ENCODE assay signal across 9 cellular contexts in genomic region chr9:137150485-137151060, GRCh38. TPM values are rescaled to one million over a fixed set of nuclear protein-coding genes. Genes with fewer than 3 reads are reported as not detected.
DNase-seq lines count a peak whose midpoint lies in the region; ATAC-seq, FAIRE-seq and TF ChIP-seq lines count a peak whose summit lies in the region.
"Had no signal": no experiment of that assay in that cellular context is flagged by ENCODE, and none has a peak within 500 bp of the region (broad histone marks: within the 10 kb centered on the region; RNA-seq: fewer than 3 reads in every experiment).

No MANE protein-coding gene starts in this region.

- H3K9me3 ChIP-seq in A549: no peaks in the 10 kb centered on the region
- H3K9me3 ChIP-seq in NT2/D1 (ENCODE audit: insufficient read depth, low read length): no peaks in the 10 kb centered on the region
- no peaks in the 10 kb centered on the region for H3K9me3 ChIP-seq in vagina

- ATAC-seq in A549 (peak in 1 of 2 experiments; percentile 30; a peak in 3 of 6 replicates), GM18868 (IDR thresholded peaks at IDR 0.05; ENCODE audit: unreplicated experiment) (peak; percentile 42), HG03103 (IDR thresholded peaks at IDR 0.05; ENCODE audit: low read depth, unreplicated experiment) (peak; percentile 37), HG02610 (IDR thresholded peaks at IDR 0.05; ENCODE audit: unreplicated experiment) (no peak)

- intact Hi-C loops in vagina (cut with DNase I): no loop called here

- peak in 1 of 2 experiments; percentile 87 for DNase-seq in A549 (ENCODE audit: low read depth in 1 of 2, low spot score in 1 of 2)
- DNase-seq in NT2/D1 (ENCODE audit: low read depth, low spot score): peak; percentile 76
- DNase-seq in fibroblast of the aortic adventitia (ENCODE audit: low read depth): peak; percentile 14
- no peak for DNase-seq in vagina (ENCODE audit: extremely low spot score in 2 of 2)
- DNase-seq in caudate nucleus (lab: John Stamatoyannopoulos, UW): no peak

- H3K27ac ChIP-seq in A549 (peak overlapping the region in 1 of 2 experiments; percentile 55; a peak in 3 of 6 replicates), vagina (no peak overlapping the region), caudate nucleus (ENCODE audit: low read depth, low read length) (no peak overlapping the region)

- CTCF ChIA-PET in A549 (lab: Yijun Ruan, JAX): interaction anchor here (0.8 to 1.7 kb wide), 6 partner anchors 12 to 82 kb away, joined by 3 to 5 read pairs (median 4); partner anchors contain the start of gene LRRC26

- no peak for TF ChIP-seq RAD21 in A549 (conservative IDR thresholded peaks at IDR 0.05 in 1 of 2, IDR thresholded peaks at IDR 0.05 in 1 of 2)

- H3K4me2 ChIP-seq in A549: peak overlapping the region; percentile 45

- WGBS in A549 (ENCODE audit: missing lambda C conversion rate): 1% methylated on average over 23 of the region's 23 CpGs

- POLR2A ChIA-PET in A549 (lab: Yijun Ruan, JAX): interaction anchor here (0.6 to 2.8 kb wide), 13 partner anchors 13 to 950 kb away, joined by 3 to 25 read pairs (median 6); partner anchors contain the start of genes ANAPC2, CYSRT1, EXD3 and MAN1B1

- H3K4me1 ChIP-seq in A549: peaks cover 24% of the 10 kb centered on the region; the same call in 1 of the 3 replicates
- peaks cover 14% of the 10 kb centered on the region for H3K4me1 ChIP-seq in NT2/D1 (ENCODE audit: insufficient read depth, insufficient read length)
- H3K4me1 ChIP-seq in vagina: no peaks in the 10 kb centered on the region

- no peak for FAIRE-seq in A549 (lab: Jason Lieb, UNC)

- H3K4me3 ChIP-seq in A549 (no peak overlapping the region), NT2/D1 (ENCODE audit: insufficient read length, low read depth) (no peak overlapping the region), fibroblast of the aortic adventitia (ENCODE audit: low read depth, low read length) (no peak overlapping the region), vagina (no peak overlapping the region)

- H3K9ac ChIP-seq in NT2/D1 (ENCODE audit: insufficient read length, low read depth): no peak overlapping the region

- TF ChIP-seq CTCF in A549 (IDR thresholded peaks at IDR 0.05) (no peak), fibroblast of the aortic adventitia (IDR thresholded peaks at IDR 0.05; ENCODE audit: insufficient read depth, low read length) (no peak), vagina (IDR thresholded peaks at IDR 0.05) (no peak)

- TF ChIP-seq POLR2A in A549 (IDR thresholded peaks at IDR 0.05; ENCODE audit: low read length): no peak
- no peak for TF ChIP-seq POLR2A in vagina (IDR thresholded peaks at IDR 0.05)

- H3K36me3 ChIP-seq in NT2/D1 (ENCODE audit: insufficient read depth, insufficient read length, low read length): no peaks in the 10 kb centered on the region
- H3K36me3 ChIP-seq in vagina: no peaks in the 10 kb centered on the region

- H3K27me3 ChIP-seq in NT2/D1 (ENCODE audit: insufficient read depth, insufficient read length) (peaks cover 11% of the 10 kb centered on the region), vagina (no peaks in the 10 kb centered on the region)

- no peak for TF ChIP-seq EP300 in A549 (IDR thresholded peaks at IDR 0.05)

TF ChIP-seq in A549, 52 proteins besides CTCF, POLR2A, EP300 and RAD21:
- TF ChIP-seq REST (IDR thresholded peaks at IDR 0.05): no peak
- TF ChIP-seq RCOR1 (IDR thresholded peaks at IDR 0.05; ENCODE audit: low read depth, low read length): no peak
- no peak for TF ChIP-seq MAZ (IDR thresholded peaks at IDR 0.05; ENCODE audit: borderline replicate concordance, low read depth, low read length)
- no peak for TF ChIP-seq HOXA7 (CRISPR knock-in tag; IDR thresholded peaks at IDR 0.05)
- no peak for TF ChIP-seq RARB (CRISPR knock-in tag; IDR thresholded peaks at IDR 0.05)
- TF ChIP-seq HEYL (CRISPR knock-in tag; IDR thresholded peaks at IDR 0.05): no peak
- no peak for TF ChIP-seq NFE2L2 (conservative IDR thresholded peaks at IDR 0.05; ENCODE audit: low read length)
- no peak for TF ChIP-seq SMC3 (IDR thresholded peaks at IDR 0.05)
- TF ChIP-seq NR3C1 (IDR thresholded peaks at IDR 0.05): no peak
- no peak for TF ChIP-seq HES2 (IDR thresholded peaks at IDR 0.05)
- TF ChIP-seq TFCP2L1 (CRISPR knock-in tag; IDR thresholded peaks at IDR 0.05): no peak
- no peak for TF ChIP-seq MAFK (IDR thresholded peaks at IDR 0.05; ENCODE audit: partially characterized antibody)
- no peak for TF ChIP-seq ESRRA (IDR thresholded peaks at IDR 0.05; ENCODE audit: borderline replicate concordance, low read length)
- no peak for TF ChIP-seq KDM1A (IDR thresholded peaks at IDR 0.05; ENCODE audit: low read depth)

RNA-seq across cellular contexts. Expression of gene GRIN1, which starts 11.6 kb away (rescaled TPM):
- polyA plus RNA-seq in A549 (2011; rRNA removed) (0.11 and 0.13 TPM in 2 replicates), A549 (2017; fragmentation: RNase III; extraction: RNeasy Plus Mini Kit Qiagen cat#74134 plus additional on column Dnase treatment) (0.30 to 0.51 TPM (median 0.45 TPM) in 3 replicates)
- 0.30 and 0.57 TPM in 2 replicates for polyA plus RNA-seq in A549 (2012; cell fraction: cytosol; rRNA removed)
- polyA plus RNA-seq in A549 (2012; cell fraction: nucleus; rRNA removed): 0.38 and 0.78 TPM in 2 replicates
- 0.17 and 0.88 TPM in 2 replicates for polyA minus RNA-seq in A549 (2011; rRNA and poly(A)+ RNA removed)
- total RNA-seq in fibroblast of the aortic adventitia (ENCODE audit: low replicate concordance) (not detected in 2 replicates), vagina (0.74 TPM)

RNA-seq across cellular contexts. Expression of gene LRRC26, which starts 19.3 kb away (rescaled TPM):
- polyA plus RNA-seq in A549 (2011; rRNA removed): 0.08 and 0.09 TPM in 2 replicates
- 1.4 and 2.3 TPM in 2 replicates for polyA plus RNA-seq in A549 (2012; cell fraction: cytosol; rRNA removed)
- polyA plus RNA-seq in A549 (2012; cell fraction: nucleus; rRNA removed): 0.81 and 2.7 TPM in 2 replicates
- 0.80 to 1.2 TPM (median 1.0 TPM) in 3 replicates for polyA plus RNA-seq in A549 (2017; fragmentation: RNase III; extraction: RNeasy Plus Mini Kit Qiagen cat#74134 plus additional on column Dnase treatment)
- polyA minus RNA-seq in A549 (2011; rRNA and poly(A)+ RNA removed): not detected in 2 replicates
- total RNA-seq in fibroblast of the aortic adventitia (ENCODE audit: low replicate concordance): not detected in 2 replicates
- total RNA-seq in vagina: not detected
- total RNA-seq: urinary bladder had no signal
- polyA plus RNA-seq: urinary bladder had no signal

RNA-seq across cellular contexts. Expression of gene TMEM210, which starts 21.3 kb away (rescaled TPM):
- not detected in 2 replicates for polyA plus RNA-seq in A549 (2011; rRNA removed)
- polyA plus RNA-seq in A549 (2012; cell fraction: cytosol; rRNA removed): not detected in 2 replicates
- 0.24 TPM in 1 of 2 replicates, not detected in the other for polyA plus RNA-seq in A549 (2012; cell fraction: nucleus; rRNA removed)
- polyA plus RNA-seq in A549 (2017; fragmentation: RNase III; extraction: RNeasy Plus Mini Kit Qiagen cat#74134 plus additional on column Dnase treatment): not detected in 3 replicates
- not detected in 2 replicates for polyA minus RNA-seq in A549 (2011; rRNA and poly(A)+ RNA removed)
- not detected in 2 replicates for total RNA-seq in fibroblast of the aortic adventitia (ENCODE audit: low replicate concordance)
- total RNA-seq in vagina: not detected
- total RNA-seq: urinary bladder had no signal
- polyA plus RNA-seq: urinary bladder had no signal

RNA-seq across cellular contexts. Expression of gene DPP7, which starts 36.0 kb away (rescaled TPM):
- 27.6 and 36.0 TPM in 2 replicates for polyA plus RNA-seq in A549 (2011; rRNA removed)
- polyA plus RNA-seq in A549 (2012; cell fraction: cytosol; rRNA removed): 85.0 and 109 TPM in 2 replicates
- polyA plus RNA-seq in A549 (2012; cell fraction: nucleus; rRNA removed): 741 and 980 TPM in 2 replicates
- polyA plus RNA-seq in A549 (2017; fragmentation: RNase III; extraction: RNeasy Plus Mini Kit Qiagen cat#74134 plus additional on column Dnase treatment): 61.3 to 71.8 TPM (median 68.5 TPM) in 3 replicates
- 25.4 and 26.2 TPM in 2 replicates for polyA minus RNA-seq in A549 (2011; rRNA and poly(A)+ RNA removed)
- 69.5 and 72.3 TPM in 2 replicates for total RNA-seq in fibroblast of the aortic adventitia (ENCODE audit: low replicate concordance)
- 152 TPM for total RNA-seq in vagina

RNA-seq across cellular contexts. Expression of gene ANAPC2, which starts 37.8 kb away (rescaled TPM):
- polyA plus RNA-seq in A549 (2011; rRNA removed) (17.5 and 22.3 TPM in 2 replicates), A549 (2017; fragmentation: RNase III; extraction: RNeasy Plus Mini Kit Qiagen cat#74134 plus additional on column Dnase treatment) (35.4 to 40.7 TPM (median 39.9 TPM) in 3 replicates)
- 37.1 and 48.9 TPM in 2 replicates for polyA plus RNA-seq in A549 (2012; cell fraction: cytosol; rRNA removed)
- polyA plus RNA-seq in A549 (2012; cell fraction: nucleus; rRNA removed): 202 and 265 TPM in 2 replicates
- 18.9 and 25.5 TPM in 2 replicates for polyA minus RNA-seq in A549 (2011; rRNA and poly(A)+ RNA removed)
- total RNA-seq in fibroblast of the aortic adventitia (ENCODE audit: low replicate concordance) (25.7 and 28.0 TPM in 2 replicates), vagina (30.0 TPM)

Comparison
In these comparisons a context has a peak if more than half of its experiments do, and no peak if none do; other contexts are left out.
1. DNase-seq: peak in NT2/D1 (single experiment) and fibroblast of the aortic adventitia (single experiment); none in vagina (0 of 2) and caudate nucleus (0 of 61).